ENCODE assay signal across 11 cellular contexts in the genomic region with DNA sequence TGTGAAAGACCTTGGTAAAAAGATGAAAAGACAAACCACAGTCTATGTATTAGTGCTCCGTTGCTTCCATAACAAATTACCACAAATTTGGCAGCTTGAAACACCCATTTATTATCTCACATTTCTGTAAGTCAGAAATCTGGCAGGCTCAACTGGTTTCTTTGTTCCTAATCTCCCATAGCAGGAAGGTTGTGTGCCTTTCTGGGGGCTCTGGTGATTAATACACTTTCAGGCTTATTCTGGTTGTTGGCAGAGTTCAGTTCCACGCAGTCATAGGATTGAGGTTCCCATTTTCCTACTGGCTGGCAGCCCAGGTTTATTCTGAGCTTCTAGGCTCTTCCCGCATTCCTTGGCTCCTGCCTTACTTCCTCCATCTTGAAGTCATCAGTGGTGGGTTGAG.
DNase-seq lines count a peak whose midpoint lies in the region; ATAC-seq and TF ChIP-seq lines count a peak whose summit lies in the region.
"Had no signal": no experiment of that assay in that cellular context is flagged by ENCODE, and none has a peak within 500 bp of the region (broad histone marks: within the 10 kb centered on the region; RNA-seq: fewer than 3 reads in every experiment).

No MANE protein-coding gene starts in this region.

- in situ Hi-C loops in brain microvascular endothelial cell (cut with HindIII; ENCODE audit: low pct_ligation_motif_present, low sequenced_read_pairs), result no loop called here

- no peaks in the 10 kb centered on the region for H3K36me3 Mint-ChIP-seq in activated T-cell treated with anti-CD3 and anti-CD28 coated beads, Interleukin-2, amount 50 U/mL, for 4 hours (ENCODE audit: insufficient read depth)

- H3K4me1 Mint-ChIP-seq in activated T-cell treated with anti-CD3 and anti-CD28 coated beads, Interleukin-2, amount 50 U/mL, for 4 hours (ENCODE audit: low read depth), result peaks cover 15% of the 10 kb centered on the region

- H3K27me3 Mint-ChIP-seq in activated T-cell treated with anti-CD3 and anti-CD28 coated beads, Interleukin-2, amount 50 U/mL, for 4 hours (ENCODE audit: low read depth), result peaks cover 5% of the 10 kb centered on the region

- H3K4me1 ChIP-seq in heart left ventricle, result peaks cover 0 to 35% (median 0%) of the 10 kb centered on the region in 12 donors

- H3K27me3 ChIP-seq in heart left ventricle, result no peaks in the 10 kb centered on the region
- no peaks in the 10 kb centered on the region for H3K27me3 ChIP-seq in brain microvascular endothelial cell (replicated peaks)

- ATAC-seq in heart left ventricle (peak in 3 of 4 donors; percentile 49 to 68 (median 66)), left ventricle myocardium superior (peak; percentile 70)
- no peak for ATAC-seq in activated T-cell treated with anti-CD3 and anti-CD28 coated beads, Interleukin-2, amount 50 U/mL, for 4 hours

- H3K9me3 Mint-ChIP-seq in activated T-cell treated with anti-CD3 and anti-CD28 coated beads, Interleukin-2, amount 50 U/mL, for 4 hours, result no peaks in the 10 kb centered on the region

- no peaks in the 10 kb centered on the region for H3K36me3 ChIP-seq in heart left ventricle
- H3K36me3 ChIP-seq in brain microvascular endothelial cell (replicated peaks), result no peaks in the 10 kb centered on the region

- H3K4me3 ChIP-seq in heart left ventricle (no peak overlapping the region), brain microvascular endothelial cell (ENCODE audit: low read depth, low read length) (no peak overlapping the region)

- intact Hi-C loops in heart left ventricle (cut with DNase I) (no loop called here), cardiac septum (cut with DNase I) (no loop called here), left ventricle myocardium superior (cut with micrococcal nuclease) (no loop called here)

- TF ChIP-seq CTCF in heart left ventricle (IDR thresholded peaks at IDR 0.05) (no peak), brain microvascular endothelial cell (IDR thresholded peaks at IDR 0.05; ENCODE audit: low read depth, low read length, missing control alignments) (no peak)

- WGBS in heart left ventricle, 4 donors, result 30 to 40% (median 36%) methylated on average over 3 of the region's 3 CpGs

- H3K4me3 Mint-ChIP-seq in activated T-cell treated with anti-CD3 and anti-CD28 coated beads, Interleukin-2, amount 50 U/mL, for 4 hours, result no peak overlapping the region

- H3K27ac ChIP-seq in heart left ventricle (peak overlapping the region in 1 of 12 donors; percentile 63), brain microvascular endothelial cell (no peak overlapping the region)

- peaks cover 0 to 24% (median 0%) of the 10 kb centered on the region in 12 donors for H3K9me3 ChIP-seq in heart left ventricle

- no peak for TF ChIP-seq POLR2A in heart left ventricle (IDR thresholded peaks at IDR 0.05)

- DNase-seq in heart left ventricle (peak in 3 of 5 donors; percentile 19 to 44 (median 32)), cardiac septum (ENCODE audit: low spot score) (no peak), brain microvascular endothelial cell (peak; percentile 24), left ventricle myocardium superior (no peak), NCI-H748 treated with DMSO at 0.1 percent for 48 hours (lab: John Stamatoyannopoulos, UW) (no peak), NCI-H2029 treated with DMSO at 0.1 percent for 48 hours (lab: John Stamatoyannopoulos, UW) (no peak)
- no peak for DNase-seq in activated T-cell treated with anti-CD3 and anti-CD28 coated beads, Interleukin-2, amount 50 U/mL, for 4 hours
- no peak for DNase-seq in effector CD8-positive, alpha-beta T cell (lab: John Stamatoyannopoulos, UW)
- DNase-seq: amygdala; stimulated activated CD4-positive, alpha-beta T cell treated with anti-CD3 and anti-CD28 coated beads, Interleukin-1b, Interleukin-23, amount 100 ng/mL, for 48 hours; stimulated activated naive CD4-positive, alpha-beta T cell treated with Interleukin-2 at 50 U/mL for 16 hours had no signal

Comparison
In these comparisons a context has a peak if more than half of its experiments do, and no peak if none do; other contexts are left out.
1. DNase-seq: peak in heart left ventricle (3 of 5) and brain microvascular endothelial cell (single experiment); none in cardiac septum (single experiment), left ventricle myocardium superior (single experiment), NCI-H748 treated with DMSO at 0.1 percent for 48 hours (single experiment), activated T-cell treated with anti-CD3 and anti-CD28 coated beads, Interleukin-2, amount 50 U/mL, for 4 hours (single experiment), NCI-H2029 treated with DMSO at 0.1 percent for 48 hours (single experiment) and effector CD8-positive, alpha-beta T cell (single experiment).
2. ATAC-seq: peak in heart left ventricle (3 of 4) and left ventricle myocardium superior (single experiment); none in activated T-cell treated with anti-CD3 and anti-CD28 coated beads, Interleukin-2, amount 50 U/mL, for 4 hours (0 of 2).